8 cellular contexts compared by ENCODE assay signal in genomic region chr4:81466841-81467671, GRCh38.
DNase-seq lines count a peak whose midpoint lies in the region; ATAC-seq and TF ChIP-seq lines count a peak whose summit lies in the region.

No MANE protein-coding gene starts in this region.

- H3K27ac ChIP-seq in RWPE1: no peak overlapping the region

- ATAC-seq in GM19463 (IDR thresholded peaks at IDR 0.05; ENCODE audit: unreplicated experiment) (no peak), GM21825 (IDR thresholded peaks at IDR 0.05; ENCODE audit: unreplicated experiment) (no peak)

- H3K4me3 ChIP-seq in retinal pigment epithelial cell (ENCODE audit: low read length): no peak overlapping the region

- CTCF ChIA-PET in RWPE1 (lab: Yijun Ruan, JAX): interaction anchor here (0.6 to 2.2 kb wide), 9 partner anchors 8 to 803 kb away, joined by 3 to 12 read pairs (median 4); no protein-coding TSS in a partner anchor

- POLR2A ChIA-PET in RWPE1 (lab: Yijun Ruan, JAX; ENCODE audit: low non-redundant PET): no interaction called here

- DNase-seq in DMS53 treated with DMSO at 0.1 percent for 48 hours (lab: John Stamatoyannopoulos, UW; ENCODE audit: unreplicated experiment) (peak; percentile 66), Kasumi-1 (lab: John Stamatoyannopoulos, UW) (peak; percentile 73 to 85), RWPE1 (ENCODE audit: low spot score) (peak; percentile 31), glomerular visceral epithelial cell (ENCODE audit: extremely low spot score) (peak; percentile 68), retinal pigment epithelial cell (ENCODE audit: low read depth) (no peak)
- DNase-seq in activated naive CD4-positive, alpha-beta T cell treated with anti-CD3 and anti-CD28 coated beads, Interleukin-2, amount 50 U/mL, for 16 hours: peak; percentile 70

- TF ChIP-seq CTCF in RWPE1 (conservative IDR thresholded peaks at IDR 0.05; ENCODE audit: low read depth) (peak; percentile 88), retinal pigment epithelial cell (conservative IDR thresholded peaks at IDR 0.05; ENCODE audit: low read depth, low read length) (peak; percentile 94)
